Comparison of ENCODE assay signal across 1 cellular context in the genomic region with DNA sequence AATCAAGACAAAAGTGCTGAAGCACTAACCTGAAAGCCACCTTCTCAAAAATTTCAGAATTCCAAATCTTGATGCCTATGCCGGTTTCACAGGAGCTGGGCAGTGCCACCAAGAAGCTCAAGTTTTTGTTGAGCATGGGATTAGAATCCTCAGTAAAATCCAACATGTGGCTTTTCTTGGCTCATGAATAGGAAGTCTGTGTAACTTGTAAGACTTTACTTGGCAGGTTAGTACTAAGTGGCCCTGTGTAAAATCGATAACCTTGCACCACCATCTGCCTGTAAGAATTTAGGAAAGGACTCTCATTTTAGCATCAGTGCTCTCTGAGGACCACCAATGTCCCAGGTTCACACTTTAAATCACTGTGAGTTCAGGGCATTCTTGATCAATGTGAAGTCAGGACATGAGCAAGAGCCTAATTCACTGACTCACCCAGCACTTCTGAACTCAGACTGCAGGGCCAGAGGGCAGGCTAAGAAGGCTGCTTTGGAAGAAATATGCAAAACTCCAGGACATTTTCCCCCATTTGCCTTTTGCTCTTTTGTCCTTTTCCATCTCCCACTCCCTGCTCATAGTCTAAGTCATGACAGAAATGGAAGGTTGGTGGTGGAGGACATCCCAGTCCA.
TF ChIP-seq lines count a peak whose summit lies in the region.

No MANE protein-coding gene starts in this region.

TF ChIP-seq in HepG2, 621 proteins besides CTCF, POLR2A, EP300 and RAD21 (continued from another document):
- no peak for TF ChIP-seq ZNF33B (CRISPR knock-in tag; IDR thresholded peaks at IDR 0.05)
- TF ChIP-seq EEA1 (CRISPR knock-in tag; IDR thresholded peaks at IDR 0.05; ENCODE audit: borderline replicate concordance): no peak
- TF ChIP-seq ZNF550 (CRISPR knock-in tag; IDR thresholded peaks at IDR 0.05; ENCODE audit: borderline replicate concordance): no peak
- TF ChIP-seq DDIT3 (CRISPR knock-in tag; IDR thresholded peaks at IDR 0.05): no peak
- no peak for TF ChIP-seq ZMAT5 (CRISPR knock-in tag; IDR thresholded peaks at IDR 0.05; ENCODE audit: borderline replicate concordance, low read depth)
- TF ChIP-seq TBX3 (IDR thresholded peaks at IDR 0.05; ENCODE audit: borderline replicate concordance): no peak
- no peak for TF ChIP-seq IRF1 (CRISPR knock-in tag; IDR thresholded peaks at IDR 0.05; ENCODE audit: low read depth)
